Comparison of ENCODE assay signal across 8 cellular contexts in genomic region chr11:124070906-124071621, GRCh38. TPM values are rescaled to one million over a fixed set of nuclear protein-coding genes. Genes with fewer than 3 reads are reported as not detected.
DNase-seq lines count a peak whose midpoint lies in the region; ATAC-seq and TF ChIP-seq lines count a peak whose summit lies in the region.

No MANE protein-coding gene starts in this region.

- H3K9me3 ChIP-seq in left lung = no peaks in the 10 kb centered on the region

- intact Hi-C loops in left lung (cut with DNase I) = loop anchor here in 1 of 2 donors (10.0 kb wide), 1 partner anchor 124 kb away; no protein-coding TSS in a partner anchor

- no peak overlapping the region for H3K4me3 Mint-ChIP-seq in WTC11

- peaks cover 3% of the 10 kb centered on the region; the same call in 1 of the 2 replicates for H3K27me3 Mint-ChIP-seq in WTC11 (ENCODE audit: low read depth)

- no peak overlapping the region for H3K27ac Mint-ChIP-seq in WTC11

- POLR2A ChIA-PET in WTC11 (lab: Charles Lee) = interaction anchor here (0.7 kb wide), 1 partner anchor 44 kb away, joined by 5 read pairs; the partner anchor contains the start of gene VWA5A

- H3K27ac ChIP-seq in ACC112 (ENCODE audit: low read depth, low read length) = no peak overlapping the region
- peak overlapping the region in 1 of 2 donors; percentile 38 for H3K27ac ChIP-seq in left lung

- CTCF ChIA-PET in WTC11 (lab: Charles Lee) = interaction anchor here (0.5 to 1.9 kb wide), 42 partner anchors 9 to 552 kb away, joined by 3 to 29 read pairs (median 4); partner anchors contain the start of genes OR10G7, SCN3B, TBRG1 and VWA5A

- DNase-seq in GM13976 (ENCODE audit: low spot score) (peak; percentile 71), NCI-H1930 (lab: John Stamatoyannopoulos, UW) (peak; percentile 11 to 48), WTC11 (ENCODE audit: low spot score) (peak; percentile 74), left lung (peak; percentile 68 to 75)
- peak; percentile 45 for DNase-seq in central memory CD4-positive, alpha-beta T cell
- DNase-seq in stimulated activated CD4-positive, alpha-beta T cell treated with anti-CD3 and anti-CD28 coated beads, TNF-alpha, amount 100 ng/mL, for 4 hours (ENCODE audit: low read depth in 3 of 3) = peak; percentile 26 to 47 (median 39)

- no peaks in the 10 kb centered on the region for H3K9me3 Mint-ChIP-seq in WTC11

- H3K4me3 ChIP-seq in ACC112 (ENCODE audit: low read depth, low read length) (no peak overlapping the region), left lung (no peak overlapping the region)

- ATAC-seq in HG02884 (IDR thresholded peaks at IDR 0.05; ENCODE audit: unreplicated experiment) = peak; percentile 93
- ATAC-seq in WTC11 = peak; percentile 15; the same call in 1 of the 2 replicates
- ATAC-seq in left lung = peak; percentile 83

- peak; percentile 46 for TF ChIP-seq CTCF in GM13976 (IDR thresholded peaks at IDR 0.05; ENCODE audit: borderline replicate concordance, control extremely low read depth, extremely low read depth, insufficient read depth, missing control alignments)
- peak; percentile 60 for TF ChIP-seq CTCF in WTC11 (IDR thresholded peaks at IDR 0.05)
- TF ChIP-seq CTCF in left lung (IDR thresholded peaks at IDR 0.05) = peak; percentile 66 to 76

- no peaks in the 10 kb centered on the region for H3K79me2 ChIP-seq in ACC112 (ENCODE audit: control insufficient read depth, insufficient read depth, low read length, unreplicated experiment)

- peak overlapping the region; percentile 70 for H2AFZ ChIP-seq in ACC112 (ENCODE audit: low read length, unreplicated experiment)

- no peaks in the 10 kb centered on the region for H3K36me3 Mint-ChIP-seq in WTC11

- H3K4me1 ChIP-seq in ACC112 (ENCODE audit: control insufficient read depth, insufficient read depth, low read length, unreplicated experiment) = no peaks in the 10 kb centered on the region
- peaks cover 6 to 20% of the 10 kb centered on the region in 2 donors for H3K4me1 ChIP-seq in left lung

- in situ Hi-C loops in GM13976 (cut with MboI; ENCODE audit: low sequenced_read_pairs, unreplicated experiment) = loop anchor here (10.0 to 25.0 kb wide), 2 partner anchors 124 to 516 kb away; no protein-coding TSS in a partner anchor

- H3K27me3 ChIP-seq in ACC112 (ENCODE audit: insufficient read depth, low read length) (peaks cover 31% of the 10 kb centered on the region), left lung (peaks cover 0 to 36% of the 10 kb centered on the region in 2 donors)

- H3K4me1 Mint-ChIP-seq in WTC11 = peaks cover 22% of the 10 kb centered on the region

- no peaks in the 10 kb centered on the region for H3K36me3 ChIP-seq in ACC112 (ENCODE audit: insufficient read depth, low read length)
- no peaks in the 10 kb centered on the region for H3K36me3 ChIP-seq in left lung

TF ChIP-seq in WTC11, 78 proteins besides CTCF, POLR2A, EP300 and RAD21:
- TF ChIP-seq USF1 (CRISPR knock-in tag; IDR thresholded peaks at IDR 0.05) = no peak
- TF ChIP-seq ZNF671 (CRISPR knock-in tag; IDR thresholded peaks at IDR 0.05) = no peak
- TF ChIP-seq, protein P1, sequence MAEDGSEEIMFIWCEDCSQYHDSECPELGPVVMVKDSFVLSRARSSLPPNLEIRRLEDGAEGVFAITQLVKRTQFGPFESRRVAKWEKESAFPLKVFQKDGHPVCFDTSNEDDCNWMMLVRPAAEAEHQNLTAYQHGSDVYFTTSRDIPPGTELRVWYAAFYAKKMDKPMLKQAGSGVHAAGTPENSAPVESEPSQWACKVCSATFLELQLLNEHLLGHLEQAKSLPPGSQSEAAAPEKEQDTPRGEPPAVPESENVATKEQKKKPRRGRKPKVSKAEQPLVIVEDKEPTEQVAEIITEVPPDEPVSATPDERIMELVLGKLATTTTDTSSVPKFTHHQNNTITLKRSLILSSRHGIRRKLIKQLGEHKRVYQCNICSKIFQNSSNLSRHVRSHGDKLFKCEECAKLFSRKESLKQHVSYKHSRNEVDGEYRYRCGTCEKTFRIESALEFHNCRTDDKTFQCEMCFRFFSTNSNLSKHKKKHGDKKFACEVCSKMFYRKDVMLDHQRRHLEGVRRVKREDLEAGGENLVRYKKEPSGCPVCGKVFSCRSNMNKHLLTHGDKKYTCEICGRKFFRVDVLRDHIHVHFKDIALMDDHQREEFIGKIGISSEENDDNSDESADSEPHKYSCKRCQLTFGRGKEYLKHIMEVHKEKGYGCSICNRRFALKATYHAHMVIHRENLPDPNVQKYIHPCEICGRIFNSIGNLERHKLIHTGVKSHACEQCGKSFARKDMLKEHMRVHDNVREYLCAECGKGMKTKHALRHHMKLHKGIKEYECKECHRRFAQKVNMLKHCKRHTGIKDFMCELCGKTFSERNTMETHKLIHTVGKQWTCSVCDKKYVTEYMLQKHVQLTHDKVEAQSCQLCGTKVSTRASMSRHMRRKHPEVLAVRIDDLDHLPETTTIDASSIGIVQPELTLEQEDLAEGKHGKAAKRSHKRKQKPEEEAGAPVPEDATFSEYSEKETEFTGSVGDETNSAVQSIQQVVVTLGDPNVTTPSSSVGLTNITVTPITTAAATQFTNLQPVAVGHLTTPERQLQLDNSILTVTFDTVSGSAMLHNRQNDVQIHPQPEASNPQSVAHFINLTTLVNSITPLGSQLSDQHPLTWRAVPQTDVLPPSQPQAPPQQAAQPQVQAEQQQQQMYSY (CRISPR knock-in tag; IDR thresholded peaks at IDR 0.05) = no peak
- TF ChIP-seq ATF1 (CRISPR knock-in tag; IDR thresholded peaks at IDR 0.05) = no peak
- no peak for TF ChIP-seq IRF2 (CRISPR knock-in tag; IDR thresholded peaks at IDR 0.05; ENCODE audit: borderline replicate concordance, low read depth)
- no peak for TF ChIP-seq SMAD4 (CRISPR knock-in tag; IDR thresholded peaks at IDR 0.05)
- TF ChIP-seq MLX (CRISPR knock-in tag; IDR thresholded peaks at IDR 0.05) = no peak
- TF ChIP-seq, protein P2, sequence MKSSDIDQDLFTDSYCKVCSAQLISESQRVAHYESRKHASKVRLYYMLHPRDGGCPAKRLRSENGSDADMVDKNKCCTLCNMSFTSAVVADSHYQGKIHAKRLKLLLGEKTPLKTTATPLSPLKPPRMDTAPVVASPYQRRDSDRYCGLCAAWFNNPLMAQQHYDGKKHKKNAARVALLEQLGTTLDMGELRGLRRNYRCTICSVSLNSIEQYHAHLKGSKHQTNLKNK (CRISPR knock-in tag; IDR thresholded peaks at IDR 0.05) = no peak
- no peak for TF ChIP-seq ZNF219 (CRISPR knock-in tag; IDR thresholded peaks at IDR 0.05; ENCODE audit: borderline replicate concordance)

RNA-seq across cellular contexts. Expression of gene OR10G7, which starts 29.9 kb away (rescaled TPM):
- not detected in 3 replicates for total RNA-seq in WTC11 (2021)
- not detected for total RNA-seq in left lung

RNA-seq across cellular contexts. Expression of gene VWA5A, which starts 44.2 kb away (rescaled TPM):
- total RNA-seq in WTC11 (2021) = 19.5 to 26.0 TPM (median 23.1 TPM) in 3 replicates
- total RNA-seq in left lung = 10 to 100 TPM; 33.7 to 43.5 TPM

RNA-seq across cellular contexts. Expression of gene OR10G8, which starts 44.5 kb away (rescaled TPM):
- total RNA-seq in WTC11 (2021) = not detected in 3 replicates
- not detected for total RNA-seq in left lung

RNA-seq across cellular contexts. Expression of gene OR10G9, which starts 48.3 kb away (rescaled TPM):
- not detected in 3 replicates for total RNA-seq in WTC11 (2021)
- not detected for total RNA-seq in left lung

RNA-seq across cellular contexts. Expression of gene OR10G4, which starts 58.3 kb away (rescaled TPM):
- total RNA-seq in WTC11 (2021) (0.04 to 0.14 TPM in 2 of 3 replicates, not detected in the other), left lung (not detected)

Comparison
In these comparisons a context has a peak if more than half of its experiments do, and no peak if none do; other contexts are left out.
1. ATAC-seq: peak in every context shown above with its lines; median percentile 93 in HG02884; 83 in left lung; 15 in WTC11.